In genomic region chr2:219460424-219460926, GRCh38 we compare ENCODE assay signal across 8 cellular contexts. TPM values are rescaled to one million over a fixed set of nuclear protein-coding genes. Genes with fewer than 3 reads are reported as not detected.
DNase-seq lines count a peak whose midpoint lies in the region; ATAC-seq and TF ChIP-seq lines count a peak whose summit lies in the region.
"Had no signal": no experiment of that assay in that cellular context is flagged by ENCODE, and none has a peak within 500 bp of the region (broad histone marks: within the 10 kb centered on the region; RNA-seq: fewer than 3 reads in every experiment).

No MANE protein-coding gene starts in this region.

- H3K36me3 ChIP-seq in mesenchymal stem cell (ENCODE audit: control insufficient read depth in 1 of 2, insufficient read depth in 2 of 2, low read depth in 1 of 2, low read length in 2 of 2) (peaks cover 54 to 69% of the 10 kb centered on the region in 2 experiments), thyroid gland (no peaks in the 10 kb centered on the region)

- H3K4me1 ChIP-seq in mesenchymal stem cell (ENCODE audit: control insufficient read depth, insufficient read depth, low read depth, low read length) (peaks cover 40% of the 10 kb centered on the region), thyroid gland (peaks cover 7 to 16% of the 10 kb centered on the region in 2 donors)
- H3K4me1 ChIP-seq: parathyroid adenoma had no signal

- H3K9me3 ChIP-seq in mesenchymal stem cell (ENCODE audit: control insufficient read depth, low read length) (no peaks in the 10 kb centered on the region), thyroid gland (no peaks in the 10 kb centered on the region)

- H3K27me3 Mint-ChIP-seq in T-cell = peaks cover 0 to 3% of the 10 kb centered on the region in 2 donors

- no peak for TF ChIP-seq POLR2A in thyroid gland (IDR thresholded peaks at IDR 0.05)

- H3K23ac ChIP-seq in mesenchymal stem cell (ENCODE audit: low read length in 2 of 2) = peak overlapping the region in 1 of 2 experiments; percentile 10

- H4K91ac ChIP-seq in mesenchymal stem cell (ENCODE audit: low read length) = peak overlapping the region; percentile 72

- no peak overlapping the region for H3K4me3 Mint-ChIP-seq in T-cell

- 12% methylated on average over 9 of the region's 18 CpGs for WGBS in mesenchymal stem cell
- WGBS in thyroid gland, 2 donors = 21 to 25% methylated on average over 9 to 16 of the region's 18 CpGs

- peak overlapping the region; percentile 0 for H2BK5ac ChIP-seq in mesenchymal stem cell (ENCODE audit: low read depth, low read length, poor library complexity, severe bottlenecking)

- DNase-seq in NCI-H2227 (lab: John Stamatoyannopoulos, UW; ENCODE audit: unreplicated experiment) = peak; percentile 84
- peak; percentile 98 for DNase-seq in coronary artery (ENCODE audit: low spot score)
- peak; percentile 79 for DNase-seq in mesenchymal stem cell
- peak; percentile 77 to 85 for DNase-seq in thyroid gland
- DNase-seq in Kasumi-1 (lab: John Stamatoyannopoulos, UW) = no peak
- no peak for DNase-seq in T-cell

- peak overlapping the region; percentile 86 for H2BK120ac ChIP-seq in mesenchymal stem cell (ENCODE audit: low read depth, low read length)

- H3K4ac ChIP-seq in mesenchymal stem cell (ENCODE audit: low read depth in 1 of 2, low read length in 2 of 2) = peak overlapping the region; percentile 69 to 80

- intact Hi-C loops in thyroid gland (cut with DNase I) = no loop called here

- H3K27me3 ChIP-seq in mesenchymal stem cell (ENCODE audit: control insufficient read depth in 1 of 2, insufficient read depth in 1 of 2, low read length in 2 of 2) = no peaks in the 10 kb centered on the region
- H3K27me3 ChIP-seq in thyroid gland = no peaks in the 10 kb centered on the region

- H3K9me3 Mint-ChIP-seq in T-cell = no peaks in the 10 kb centered on the region

- peak overlapping the region; percentile 41 for H3K4me2 ChIP-seq in mesenchymal stem cell (ENCODE audit: low read length, poor library complexity, severe bottlenecking)

- POLR2A ChIA-PET in T-cell (lab: Charles Lee) = no interaction called here

- peaks cover 5 to 9% (median 5%) of the 10 kb centered on the region in 3 donors for H3K4me1 Mint-ChIP-seq in T-cell

- CTCF ChIA-PET in T-cell (lab: Charles Lee) = interaction anchor here in 1 of 2 donors (0.6 kb wide), 1 partner anchor 39 kb away, joined by 4 read pairs; no protein-coding TSS in a partner anchor

- peak overlapping the region; percentile 94 for H2AK5ac ChIP-seq in mesenchymal stem cell (ENCODE audit: low read length, severe bottlenecking)

- H3K27ac ChIP-seq in coronary artery = peak overlapping the region; percentile 98 to 99
- H3K27ac ChIP-seq in mesenchymal stem cell (ENCODE audit: low read length, poor library complexity, severe bottlenecking) = peak overlapping the region; percentile 51
- no peak overlapping the region for H3K27ac ChIP-seq in thyroid gland
- H3K27ac ChIP-seq: parathyroid adenoma had no signal

- peaks cover 29% of the 10 kb centered on the region for H3K79me1 ChIP-seq in mesenchymal stem cell (replicated peaks; ENCODE audit: low read length, poor library complexity, severe bottlenecking)

- ATAC-seq in T-cell (replicated peaks in 1 of 4) (no peak), HG02981 (IDR thresholded peaks at IDR 0.05; ENCODE audit: unreplicated experiment) (no peak)

- peak overlapping the region; percentile 20 for H2AFZ ChIP-seq in mesenchymal stem cell (ENCODE audit: low read depth, low read length)
- H2AFZ ChIP-seq: parathyroid adenoma had no signal

- H3K4me3 ChIP-seq in coronary artery = peak overlapping the region; percentile 52
- H3K4me3 ChIP-seq in mesenchymal stem cell (ENCODE audit: insufficient read depth in 1 of 2, low read depth in 1 of 2, low read length in 2 of 2) = peak overlapping the region; percentile 22 to 30
- H3K4me3 ChIP-seq in thyroid gland (replicated peaks in 1 of 3) = no peak overlapping the region

- no peaks in the 10 kb centered on the region for H3K36me3 Mint-ChIP-seq in T-cell

- H2BK12ac ChIP-seq in mesenchymal stem cell (ENCODE audit: low read length in 2 of 2) = peak overlapping the region; percentile 91 to 98

- no peak overlapping the region for H3K27ac Mint-ChIP-seq in T-cell

- peak overlapping the region; percentile 94 for H4K8ac ChIP-seq in mesenchymal stem cell (ENCODE audit: low read length)

- peak overlapping the region; percentile 68 for H3K9ac ChIP-seq in mesenchymal stem cell (ENCODE audit: low read length)
- H3K9ac ChIP-seq: parathyroid adenoma had no signal

- H3K18ac ChIP-seq in mesenchymal stem cell (ENCODE audit: low read depth in 1 of 2, low read length in 2 of 2) = peak overlapping the region; percentile 74 to 95

- TF ChIP-seq CTCF in coronary artery (IDR thresholded peaks at IDR 0.05) (no peak), thyroid gland (IDR thresholded peaks at IDR 0.05) (no peak)

- H3K14ac ChIP-seq in mesenchymal stem cell (ENCODE audit: low read length in 2 of 2) = no peak overlapping the region

- H2BK15ac ChIP-seq in mesenchymal stem cell (ENCODE audit: low read depth, poor library complexity, severe bottlenecking) = peak overlapping the region; percentile 97

RNA-seq across cellular contexts. Expression of gene SPEG, which starts 25.8 kb away (rescaled TPM):
- 19.3 TPM for polyA plus RNA-seq in mesenchymal stem cell (2013, experiment 1 of 2)
- polyA plus RNA-seq in mesenchymal stem cell (2013, experiment 2 of 2) = 19.1 TPM
- 1 to 10 TPM; 1.9 to 3.5 (median 3.3) TPM for total RNA-seq in thyroid gland
- total RNA-seq in T-cell = 10 to 100 TPM; 13.8 to 23.9 (median 18.9) TPM

RNA-seq across cellular contexts. Expression of gene GMPPA, which starts 38.2 kb away (rescaled TPM):
- 41.8 TPM for polyA plus RNA-seq in mesenchymal stem cell (2013, experiment 1 of 2)
- polyA plus RNA-seq in mesenchymal stem cell (2013, experiment 2 of 2) = 41.6 TPM
- total RNA-seq in thyroid gland = 10 to 100 TPM; 26.5 to 50.6 (median 42.6) TPM
- total RNA-seq in T-cell = 10 to 100 TPM; 20.6 to 47.7 (median 41.3) TPM

RNA-seq across cellular contexts. Expression of gene DES, which starts 42.3 kb away (rescaled TPM):
- 1.2 TPM for polyA plus RNA-seq in mesenchymal stem cell (2013, experiment 1 of 2)
- 1.8 TPM for polyA plus RNA-seq in mesenchymal stem cell (2013, experiment 2 of 2)
- total RNA-seq in thyroid gland = 10 to 100 TPM; 26.7 to 54.4 (median 28.7) TPM
- 1 to 10 TPM in 2 of 5 donors, under 1 TPM in 1, not detected in 2; 0.98 to 1.3 (median 1.3) TPM for total RNA-seq in T-cell

RNA-seq across cellular contexts. Expression of gene ASIC4, which starts 53.8 kb away (rescaled TPM):
- polyA plus RNA-seq in mesenchymal stem cell (2013, experiment 1 of 2) = not detected
- not detected for polyA plus RNA-seq in mesenchymal stem cell (2013, experiment 2 of 2)
- total RNA-seq in thyroid gland = not detected
- total RNA-seq in T-cell = under 1 TPM in 3 of 5 donors, not detected in 2; 0.09 to 0.35 (median 0.20) TPM

Comparison
In these comparisons a context has a peak if more than half of its experiments do, and no peak if none do; other contexts are left out.
1. DNase-seq: peak in NCI-H2227 (single experiment), coronary artery (single experiment), mesenchymal stem cell (single experiment) and thyroid gland (2 of 2); none in Kasumi-1 (0 of 2) and T-cell (0 of 34).
2. H3K27ac ChIP-seq: peak in coronary artery (2 of 2) and mesenchymal stem cell (single experiment); none in thyroid gland (0 of 3).
3. H3K4me3 ChIP-seq: peak in coronary artery (single experiment) and mesenchymal stem cell (2 of 2); none in thyroid gland (0 of 3).
4. RNA of gene DES, which starts 42.3 kb away (total RNA-seq): 26.7 to 54.4 TPM in thyroid gland; 0.98 to 1.3 TPM in T-cell; every median in the first group is over 10 times any median in the second.